1 cellular context compared by ENCODE assay signal in the genomic region with DNA sequence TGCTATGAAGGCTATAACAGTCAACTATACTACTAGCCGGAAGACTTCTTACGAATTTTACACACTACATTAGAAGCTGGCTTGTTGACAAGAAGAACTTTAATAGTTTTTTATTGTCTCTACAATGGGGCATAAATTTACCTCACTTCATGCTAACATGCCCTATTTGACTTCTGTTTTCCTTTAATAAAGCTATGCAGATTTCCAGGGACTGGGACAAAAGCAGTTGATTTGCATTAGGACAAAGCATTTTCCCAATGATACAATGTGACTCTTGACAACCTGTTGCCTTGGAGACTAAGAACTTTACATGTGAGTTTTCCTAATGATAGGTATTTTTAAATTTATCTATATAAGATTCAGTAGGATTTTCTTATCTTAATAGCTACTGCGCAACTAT.
TF ChIP-seq lines count a peak whose summit lies in the region.

No MANE protein-coding gene starts in this region.

TF ChIP-seq in H1, 55 proteins besides CTCF, POLR2A, EP300 and RAD21 (continued from another document):
- TF ChIP-seq, protein P1, sequence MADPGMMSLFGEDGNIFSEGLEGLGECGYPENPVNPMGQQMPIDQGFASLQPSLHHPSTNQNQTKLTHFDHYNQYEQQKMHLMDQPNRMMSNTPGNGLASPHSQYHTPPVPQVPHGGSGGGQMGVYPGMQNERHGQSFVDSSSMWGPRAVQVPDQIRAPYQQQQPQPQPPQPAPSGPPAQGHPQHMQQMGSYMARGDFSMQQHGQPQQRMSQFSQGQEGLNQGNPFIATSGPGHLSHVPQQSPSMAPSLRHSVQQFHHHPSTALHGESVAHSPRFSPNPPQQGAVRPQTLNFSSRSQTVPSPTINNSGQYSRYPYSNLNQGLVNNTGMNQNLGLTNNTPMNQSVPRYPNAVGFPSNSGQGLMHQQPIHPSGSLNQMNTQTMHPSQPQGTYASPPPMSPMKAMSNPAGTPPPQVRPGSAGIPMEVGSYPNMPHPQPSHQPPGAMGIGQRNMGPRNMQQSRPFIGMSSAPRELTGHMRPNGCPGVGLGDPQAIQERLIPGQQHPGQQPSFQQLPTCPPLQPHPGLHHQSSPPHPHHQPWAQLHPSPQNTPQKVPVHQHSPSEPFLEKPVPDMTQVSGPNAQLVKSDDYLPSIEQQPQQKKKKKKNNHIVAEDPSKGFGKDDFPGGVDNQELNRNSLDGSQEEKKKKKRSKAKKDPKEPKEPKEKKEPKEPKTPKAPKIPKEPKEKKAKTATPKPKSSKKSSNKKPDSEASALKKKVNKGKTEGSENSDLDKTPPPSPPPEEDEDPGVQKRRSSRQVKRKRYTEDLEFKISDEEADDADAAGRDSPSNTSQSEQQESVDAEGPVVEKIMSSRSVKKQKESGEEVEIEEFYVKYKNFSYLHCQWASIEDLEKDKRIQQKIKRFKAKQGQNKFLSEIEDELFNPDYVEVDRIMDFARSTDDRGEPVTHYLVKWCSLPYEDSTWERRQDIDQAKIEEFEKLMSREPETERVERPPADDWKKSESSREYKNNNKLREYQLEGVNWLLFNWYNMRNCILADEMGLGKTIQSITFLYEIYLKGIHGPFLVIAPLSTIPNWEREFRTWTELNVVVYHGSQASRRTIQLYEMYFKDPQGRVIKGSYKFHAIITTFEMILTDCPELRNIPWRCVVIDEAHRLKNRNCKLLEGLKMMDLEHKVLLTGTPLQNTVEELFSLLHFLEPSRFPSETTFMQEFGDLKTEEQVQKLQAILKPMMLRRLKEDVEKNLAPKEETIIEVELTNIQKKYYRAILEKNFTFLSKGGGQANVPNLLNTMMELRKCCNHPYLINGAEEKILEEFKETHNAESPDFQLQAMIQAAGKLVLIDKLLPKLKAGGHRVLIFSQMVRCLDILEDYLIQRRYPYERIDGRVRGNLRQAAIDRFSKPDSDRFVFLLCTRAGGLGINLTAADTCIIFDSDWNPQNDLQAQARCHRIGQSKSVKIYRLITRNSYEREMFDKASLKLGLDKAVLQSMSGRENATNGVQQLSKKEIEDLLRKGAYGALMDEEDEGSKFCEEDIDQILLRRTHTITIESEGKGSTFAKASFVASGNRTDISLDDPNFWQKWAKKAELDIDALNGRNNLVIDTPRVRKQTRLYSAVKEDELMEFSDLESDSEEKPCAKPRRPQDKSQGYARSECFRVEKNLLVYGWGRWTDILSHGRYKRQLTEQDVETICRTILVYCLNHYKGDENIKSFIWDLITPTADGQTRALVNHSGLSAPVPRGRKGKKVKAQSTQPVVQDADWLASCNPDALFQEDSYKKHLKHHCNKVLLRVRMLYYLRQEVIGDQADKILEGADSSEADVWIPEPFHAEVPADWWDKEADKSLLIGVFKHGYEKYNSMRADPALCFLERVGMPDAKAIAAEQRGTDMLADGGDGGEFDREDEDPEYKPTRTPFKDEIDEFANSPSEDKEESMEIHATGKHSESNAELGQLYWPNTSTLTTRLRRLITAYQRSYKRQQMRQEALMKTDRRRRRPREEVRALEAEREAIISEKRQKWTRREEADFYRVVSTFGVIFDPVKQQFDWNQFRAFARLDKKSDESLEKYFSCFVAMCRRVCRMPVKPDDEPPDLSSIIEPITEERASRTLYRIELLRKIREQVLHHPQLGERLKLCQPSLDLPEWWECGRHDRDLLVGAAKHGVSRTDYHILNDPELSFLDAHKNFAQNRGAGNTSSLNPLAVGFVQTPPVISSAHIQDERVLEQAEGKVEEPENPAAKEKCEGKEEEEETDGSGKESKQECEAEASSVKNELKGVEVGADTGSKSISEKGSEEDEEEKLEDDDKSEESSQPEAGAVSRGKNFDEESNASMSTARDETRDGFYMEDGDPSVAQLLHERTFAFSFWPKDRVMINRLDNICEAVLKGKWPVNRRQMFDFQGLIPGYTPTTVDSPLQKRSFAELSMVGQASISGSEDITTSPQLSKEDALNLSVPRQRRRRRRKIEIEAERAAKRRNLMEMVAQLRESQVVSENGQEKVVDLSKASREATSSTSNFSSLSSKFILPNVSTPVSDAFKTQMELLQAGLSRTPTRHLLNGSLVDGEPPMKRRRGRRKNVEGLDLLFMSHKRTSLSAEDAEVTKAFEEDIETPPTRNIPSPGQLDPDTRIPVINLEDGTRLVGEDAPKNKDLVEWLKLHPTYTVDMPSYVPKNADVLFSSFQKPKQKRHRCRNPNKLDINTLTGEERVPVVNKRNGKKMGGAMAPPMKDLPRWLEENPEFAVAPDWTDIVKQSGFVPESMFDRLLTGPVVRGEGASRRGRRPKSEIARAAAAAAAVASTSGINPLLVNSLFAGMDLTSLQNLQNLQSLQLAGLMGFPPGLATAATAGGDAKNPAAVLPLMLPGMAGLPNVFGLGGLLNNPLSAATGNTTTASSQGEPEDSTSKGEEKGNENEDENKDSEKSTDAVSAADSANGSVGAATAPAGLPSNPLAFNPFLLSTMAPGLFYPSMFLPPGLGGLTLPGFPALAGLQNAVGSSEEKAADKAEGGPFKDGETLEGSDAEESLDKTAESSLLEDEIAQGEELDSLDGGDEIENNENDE (IDR thresholded peaks at IDR 0.05; ENCODE audit: insufficient replicate concordance, low read length): peak; percentile 88
- TF ChIP-seq SP1 (IDR thresholded peaks at IDR 0.05; ENCODE audit: low read depth, low read length): peak; percentile 30; the same call in 1 of the 2 replicates
- TF ChIP-seq TEAD4 (IDR thresholded peaks at IDR 0.05; ENCODE audit: low read depth, low read length): peak; percentile 35; the same call in 1 of the 2 replicates
- TF ChIP-seq EZH2 (IDR thresholded peaks at IDR 0.05; ENCODE audit: low read depth, low read length, severe bottlenecking): no peak
